ENCODE assay signal across 1 cellular context in genomic region chr17:81901167-81902022, GRCh38.
TF ChIP-seq lines count a peak whose summit lies in the region.

No MANE protein-coding gene starts in this region.

TF ChIP-seq in HepG2, 621 proteins besides CTCF, POLR2A, EP300 and RAD21 (continued from another document and continues in another):
- TF ChIP-seq, protein P1, sequence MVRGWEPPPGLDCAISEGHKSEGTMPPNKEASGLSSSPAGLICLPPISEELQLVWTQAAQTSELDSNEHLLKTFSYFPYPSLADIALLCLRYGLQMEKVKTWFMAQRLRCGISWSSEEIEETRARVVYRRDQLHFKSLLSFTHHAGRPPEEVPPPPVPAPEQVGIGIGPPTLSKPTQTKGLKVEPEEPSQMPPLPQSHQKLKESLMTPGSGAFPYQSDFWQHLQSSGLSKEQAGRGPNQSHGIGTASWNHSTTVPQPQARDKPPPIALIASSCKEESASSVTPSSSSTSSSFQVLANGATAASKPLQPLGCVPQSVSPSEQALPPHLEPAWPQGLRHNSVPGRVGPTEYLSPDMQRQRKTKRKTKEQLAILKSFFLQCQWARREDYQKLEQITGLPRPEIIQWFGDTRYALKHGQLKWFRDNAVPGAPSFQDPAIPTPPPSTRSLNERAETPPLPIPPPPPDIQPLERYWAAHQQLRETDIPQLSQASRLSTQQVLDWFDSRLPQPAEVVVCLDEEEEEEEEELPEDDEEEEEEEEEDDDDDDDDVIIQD (CRISPR knock-in tag; IDR thresholded peaks at IDR 0.05; ENCODE audit: low read depth) = no peak
- TF ChIP-seq E2F1 (CRISPR knock-in tag; IDR thresholded peaks at IDR 0.05) (0 out of 2 replicates have a peak, but pooled peaks have one; percentile 17), HIVEP1 (CRISPR knock-in tag; IDR thresholded peaks at IDR 0.05) (peak; percentile 33; the same call in 1 of the 2 replicates), KDM2A (CRISPR knock-in tag; IDR thresholded peaks at IDR 0.05; ENCODE audit: borderline replicate concordance, low read depth) (peak; percentile 38), ZBTB40 (IDR thresholded peaks at IDR 0.05) (no peak), ZBTB40 (CRISPR knock-in tag; IDR thresholded peaks at IDR 0.05) (peak; percentile 13; the same call in 1 of the 2 replicates), SYNCRIP (IDR thresholded peaks at IDR 0.05; ENCODE audit: insufficient read depth, low read depth, low read length) (no peak), NKX3-1 (CRISPR knock-in tag; IDR thresholded peaks at IDR 0.05) (0 out of 2 replicates have a peak, but pooled peaks have one; percentile 32), ZNF567 (CRISPR knock-in tag; IDR thresholded peaks at IDR 0.05; ENCODE audit: borderline replicate concordance) (0 out of 2 replicates have a peak, but pooled peaks have one; percentile 54), BHLHE40 (IDR thresholded peaks at IDR 0.05; ENCODE audit: low read length) (no peak), ZEB1 (IDR thresholded peaks at IDR 0.05; ENCODE audit: insufficient replicate concordance, low read depth) (no peak), DNMT1 (CRISPR knock-in tag; IDR thresholded peaks at IDR 0.05) (peak; percentile 58; the same call in 1 of the 2 replicates), TAF15 (IDR thresholded peaks at IDR 0.05; ENCODE audit: low read depth, low read length, poor library complexity, severe bottlenecking) (peak; percentile 18), ZNF326 (CRISPR knock-in tag; IDR thresholded peaks at IDR 0.05; ENCODE audit: borderline replicate concordance) (peak; percentile 92), KLF13 (CRISPR knock-in tag; IDR thresholded peaks at IDR 0.05) (0 out of 2 replicates have a peak, but pooled peaks have one; percentile 18), SP4 (CRISPR knock-in tag; IDR thresholded peaks at IDR 0.05) (peak; percentile 64), ZNF543 (CRISPR knock-in tag; IDR thresholded peaks at IDR 0.05) (no peak), NCOA5 (CRISPR knock-in tag; IDR thresholded peaks at IDR 0.05) (peak; percentile 93; the same call in 1 of the 2 replicates), ZFYVE20 (CRISPR knock-in tag; IDR thresholded peaks at IDR 0.05; ENCODE audit: borderline replicate concordance, low read depth) (0 out of 2 replicates have a peak, but pooled peaks have one; percentile 59), HNRNPLL (IDR thresholded peaks at IDR 0.05; ENCODE audit: low read depth, low read length, poor library complexity, severe bottlenecking) (peak; percentile 4), TGIF2 (CRISPR knock-in tag; IDR thresholded peaks at IDR 0.05) (0 out of 2 replicates have a peak, but pooled peaks have one; percentile 36), ZSCAN31 (CRISPR knock-in tag; IDR thresholded peaks at IDR 0.05; ENCODE audit: low read depth) (peak; percentile 4; the same call in 1 of the 2 replicates), ATF2 (CRISPR knock-in tag; IDR thresholded peaks at IDR 0.05) (0 out of 2 replicates have a peak, but pooled peaks have one; percentile 11), ZNF556 (CRISPR knock-in tag; IDR thresholded peaks at IDR 0.05; ENCODE audit: borderline replicate concordance) (0 out of 2 replicates have a peak, but pooled peaks have one; percentile 10), PAF1 (CRISPR knock-in tag; IDR thresholded peaks at IDR 0.05) (peak; percentile 89), AKAP8 (CRISPR knock-in tag; IDR thresholded peaks at IDR 0.05) (peak; percentile 100), JUNB (CRISPR knock-in tag; IDR thresholded peaks at IDR 0.05; ENCODE audit: borderline replicate concordance) (no peak), KMT2A (CRISPR knock-in tag; IDR thresholded peaks at IDR 0.05) (no peak), RFXAP (CRISPR knock-in tag; IDR thresholded peaks at IDR 0.05; ENCODE audit: borderline replicate concordance) (peak; percentile 59; the same call in 1 of the 2 replicates), FOXA1 (IDR thresholded peaks at IDR 0.05) (no peak), FOXA1 (CRISPR knock-in tag; IDR thresholded peaks at IDR 0.05) (0 out of 2 replicates have a peak, but pooled peaks have one; percentile 7), ZSCAN12 (CRISPR knock-in tag; IDR thresholded peaks at IDR 0.05) (no peak), REL (CRISPR knock-in tag; conservative IDR thresholded peaks at IDR 0.05) (no peak; the same call in 1 of the 2 replicates), HNF1B (CRISPR knock-in tag; IDR thresholded peaks at IDR 0.05) (0 out of 2 replicates have a peak, but pooled peaks have one; percentile 43), PHF8 (CRISPR knock-in tag; IDR thresholded peaks at IDR 0.05) (peak; percentile 36; the same call in 1 of the 2 replicates), MED8 (CRISPR knock-in tag; IDR thresholded peaks at IDR 0.05; ENCODE audit: insufficient replicate concordance) (peak; percentile 38), GATAD1 (CRISPR knock-in tag; IDR thresholded peaks at IDR 0.05) (0 out of 2 replicates have a peak, but pooled peaks have one; percentile 21), EEA1 (CRISPR knock-in tag; IDR thresholded peaks at IDR 0.05; ENCODE audit: borderline replicate concordance) (no peak), MAFG (CRISPR knock-in tag; IDR thresholded peaks at IDR 0.05) (peak; percentile 58; the same call in 1 of the 2 replicates)
- TF ChIP-seq, protein P2, sequence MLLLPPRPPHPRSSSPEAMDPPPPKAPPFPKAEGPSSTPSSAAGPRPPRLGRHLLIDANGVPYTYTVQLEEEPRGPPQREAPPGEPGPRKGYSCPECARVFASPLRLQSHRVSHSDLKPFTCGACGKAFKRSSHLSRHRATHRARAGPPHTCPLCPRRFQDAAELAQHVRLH (CRISPR knock-in tag; IDR thresholded peaks at IDR 0.05; ENCODE audit: borderline replicate concordance, low read depth) = no peak
- TF ChIP-seq, protein P3, sequence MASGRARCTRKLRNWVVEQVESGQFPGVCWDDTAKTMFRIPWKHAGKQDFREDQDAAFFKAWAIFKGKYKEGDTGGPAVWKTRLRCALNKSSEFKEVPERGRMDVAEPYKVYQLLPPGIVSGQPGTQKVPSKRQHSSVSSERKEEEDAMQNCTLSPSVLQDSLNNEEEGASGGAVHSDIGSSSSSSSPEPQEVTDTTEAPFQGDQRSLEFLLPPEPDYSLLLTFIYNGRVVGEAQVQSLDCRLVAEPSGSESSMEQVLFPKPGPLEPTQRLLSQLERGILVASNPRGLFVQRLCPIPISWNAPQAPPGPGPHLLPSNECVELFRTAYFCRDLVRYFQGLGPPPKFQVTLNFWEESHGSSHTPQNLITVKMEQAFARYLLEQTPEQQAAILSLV (CRISPR knock-in tag; IDR thresholded peaks at IDR 0.05; ENCODE audit: borderline replicate concordance) = peak; percentile 18; the same call in 1 of the 2 replicates
- TF ChIP-seq, protein P4, sequence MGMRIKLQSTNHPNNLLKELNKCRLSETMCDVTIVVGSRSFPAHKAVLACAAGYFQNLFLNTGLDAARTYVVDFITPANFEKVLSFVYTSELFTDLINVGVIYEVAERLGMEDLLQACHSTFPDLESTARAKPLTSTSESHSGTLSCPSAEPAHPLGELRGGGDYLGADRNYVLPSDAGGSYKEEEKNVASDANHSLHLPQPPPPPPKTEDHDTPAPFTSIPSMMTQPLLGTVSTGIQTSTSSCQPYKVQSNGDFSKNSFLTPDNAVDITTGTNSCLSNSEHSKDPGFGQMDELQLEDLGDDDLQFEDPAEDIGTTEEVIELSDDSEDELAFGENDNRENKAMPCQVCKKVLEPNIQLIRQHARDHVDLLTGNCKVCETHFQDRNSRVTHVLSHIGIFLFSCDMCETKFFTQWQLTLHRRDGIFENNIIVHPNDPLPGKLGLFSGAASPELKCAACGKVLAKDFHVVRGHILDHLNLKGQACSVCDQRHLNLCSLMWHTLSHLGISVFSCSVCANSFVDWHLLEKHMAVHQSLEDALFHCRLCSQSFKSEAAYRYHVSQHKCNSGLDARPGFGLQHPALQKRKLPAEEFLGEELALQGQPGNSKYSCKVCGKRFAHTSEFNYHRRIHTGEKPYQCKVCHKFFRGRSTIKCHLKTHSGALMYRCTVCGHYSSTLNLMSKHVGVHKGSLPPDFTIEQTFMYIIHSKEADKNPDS (CRISPR knock-in tag; IDR thresholded peaks at IDR 0.05) = peak; percentile 36; the same call in 1 of the 2 replicates
- TF ChIP-seq, protein P5, sequence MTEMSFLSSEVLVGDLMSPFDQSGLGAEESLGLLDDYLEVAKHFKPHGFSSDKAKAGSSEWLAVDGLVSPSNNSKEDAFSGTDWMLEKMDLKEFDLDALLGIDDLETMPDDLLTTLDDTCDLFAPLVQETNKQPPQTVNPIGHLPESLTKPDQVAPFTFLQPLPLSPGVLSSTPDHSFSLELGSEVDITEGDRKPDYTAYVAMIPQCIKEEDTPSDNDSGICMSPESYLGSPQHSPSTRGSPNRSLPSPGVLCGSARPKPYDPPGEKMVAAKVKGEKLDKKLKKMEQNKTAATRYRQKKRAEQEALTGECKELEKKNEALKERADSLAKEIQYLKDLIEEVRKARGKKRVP (CRISPR knock-in tag; IDR thresholded peaks at IDR 0.05) = peak in 1 of 2 experiments; percentile 36; a peak in 1 of 4 replicates
